8 cellular contexts compared by ENCODE assay signal in the genomic region with DNA sequence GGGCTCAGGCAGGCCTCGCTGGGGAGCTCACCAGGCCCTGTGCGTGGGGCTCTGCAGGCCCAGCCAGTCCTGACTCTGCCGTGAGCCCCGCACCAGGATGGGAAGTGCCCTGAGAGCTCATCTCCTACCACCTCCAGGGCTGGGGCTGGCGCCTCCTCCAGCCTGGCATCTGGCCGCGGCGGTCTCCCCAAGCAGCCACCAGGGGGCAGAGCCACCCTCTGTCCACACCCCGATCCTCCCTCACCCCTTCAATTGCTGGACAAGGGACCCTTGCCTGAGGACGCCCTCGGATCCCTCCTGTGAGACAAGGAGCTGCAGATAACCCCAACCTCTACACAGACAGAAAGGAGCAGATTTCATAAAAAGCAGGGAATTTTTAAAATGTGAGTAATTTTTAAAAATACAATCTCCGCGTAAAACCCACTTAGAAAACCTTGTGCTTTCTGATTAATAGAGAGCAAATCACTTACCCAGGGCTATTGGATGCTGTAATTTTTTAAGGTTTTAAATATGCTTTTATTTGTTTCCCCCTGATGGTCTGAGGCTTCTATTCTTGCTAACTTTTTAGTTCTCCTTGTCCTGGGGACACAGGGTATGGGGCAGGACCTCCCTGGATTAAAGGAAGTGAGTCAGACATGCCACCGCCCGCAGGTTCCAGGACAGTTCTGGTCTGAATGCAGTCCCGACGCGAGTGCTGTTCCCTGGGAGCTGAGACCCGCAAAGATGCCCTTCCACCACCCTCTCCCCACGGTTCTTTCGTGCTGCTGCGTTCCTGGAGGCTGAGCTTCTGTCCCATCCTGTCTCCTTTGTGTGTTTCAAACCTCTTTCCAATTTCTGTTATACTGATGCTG. TPM values are rescaled to one million over a fixed set of nuclear protein-coding genes. Genes with fewer than 3 reads are reported as not detected.
DNase-seq lines count a peak whose midpoint lies in the region; TF ChIP-seq lines count a peak whose summit lies in the region.

No MANE protein-coding gene starts in this region.

- H3K9me3 Mint-ChIP-seq in HFFc6 (no peaks in the 10 kb centered on the region), neural crest cell (no peaks in the 10 kb centered on the region)

- TF ChIP-seq POLR2A in tibial nerve (IDR thresholded peaks at IDR 0.05): no peak

- no peaks in the 10 kb centered on the region for H3K36me3 Mint-ChIP-seq in HFFc6 (ENCODE audit: low read depth)
- H3K36me3 Mint-ChIP-seq in neural crest cell (ENCODE audit: low read depth): no peaks in the 10 kb centered on the region

- no peak overlapping the region for H3K4me3 Mint-ChIP-seq in HFFc6
- H3K4me3 Mint-ChIP-seq in neural crest cell: no peak overlapping the region

- no peak overlapping the region for H3K9ac ChIP-seq in fibroblast of lung (ENCODE audit: insufficient read depth, low read length)

- 24 to 40% methylated on average over 15 to 22 of the region's 22 CpGs for WGBS in tibial nerve, 2 donors

- no peak overlapping the region for H3K27ac Mint-ChIP-seq in HFFc6
- H3K27ac Mint-ChIP-seq in neural crest cell (ENCODE audit: unreplicated experiment): no peak overlapping the region

- H3K4me1 Mint-ChIP-seq in HFFc6 (ENCODE audit: low read depth) (peaks cover 8% of the 10 kb centered on the region; the same call in 1 of the 2 replicates), neural crest cell (peaks cover 16% of the 10 kb centered on the region)

- H2AFZ ChIP-seq in fibroblast of lung (ENCODE audit: low read length): no peak overlapping the region

- no peak for TF ChIP-seq EP300 in tibial nerve (IDR thresholded peaks at IDR 0.05)

- H3K27ac ChIP-seq in fibroblast of lung (ENCODE audit: insufficient read depth, low read length) (no peak overlapping the region), tibial nerve (no peak overlapping the region)

- peak; percentile 89 for TF ChIP-seq CTCF in HFFc6 (IDR thresholded peaks at IDR 0.05)
- TF ChIP-seq CTCF in fibroblast of lung (conservative IDR thresholded peaks at IDR 0.05 in 1 of 2, IDR thresholded peaks at IDR 0.05 in 1 of 2; ENCODE audit: low read depth in 1 of 2, low read length in 2 of 2): peak; percentile 52 to 76
- TF ChIP-seq CTCF in neural crest cell (conservative IDR thresholded peaks at IDR 0.05): peak; percentile 91
- peak; percentile 49 to 69 (median 54) for TF ChIP-seq CTCF in tibial nerve (IDR thresholded peaks at IDR 0.05)

- H3K4me2 ChIP-seq in fibroblast of lung (ENCODE audit: extremely low read depth, insufficient read depth, low read length): no peak overlapping the region

- H3K79me2 ChIP-seq in fibroblast of lung (ENCODE audit: control insufficient read depth, insufficient read depth, low read length): no peaks in the 10 kb centered on the region

- H3K9me3 ChIP-seq in fibroblast of lung (ENCODE audit: control insufficient read depth, insufficient read depth, low read depth, low read length) (no peaks in the 10 kb centered on the region), tibial nerve (no peaks in the 10 kb centered on the region)

- H3K36me3 ChIP-seq in fibroblast of lung (ENCODE audit: control insufficient read depth, insufficient read depth, low read length) (no peaks in the 10 kb centered on the region), tibial nerve (no peaks in the 10 kb centered on the region)

- H3K4me3 ChIP-seq in fibroblast of lung (replicated peaks in 1 of 4; ENCODE audit: control extremely low read depth in 1 of 4, insufficient read depth in 1 of 4, low read depth in 3 of 4, low read length in 4 of 4): no peak overlapping the region
- H3K4me3 ChIP-seq in tibial nerve: no peak overlapping the region

- no peaks in the 10 kb centered on the region for H3K27me3 ChIP-seq in fibroblast of lung (ENCODE audit: control insufficient read depth, insufficient read depth, low read length)
- peaks cover 0 to 29% of the 10 kb centered on the region in 2 donors for H3K27me3 ChIP-seq in tibial nerve

- peaks cover 4% of the 10 kb centered on the region for H3K27me3 Mint-ChIP-seq in HFFc6 (ENCODE audit: insufficient read depth)
- H3K27me3 Mint-ChIP-seq in neural crest cell (ENCODE audit: low read depth): peaks cover 17% of the 10 kb centered on the region

- no peaks in the 10 kb centered on the region for H4K20me1 ChIP-seq in fibroblast of lung (ENCODE audit: control insufficient read depth, extremely low read depth, insufficient read depth, low read length)

- peak; percentile 77 for DNase-seq in DMS53 (lab: John Stamatoyannopoulos, UW)
- DNase-seq in HFFc6: peak; percentile 2
- peak; percentile 91 for DNase-seq in NCI-H82 (lab: John Stamatoyannopoulos, UW)
- DNase-seq in activated CD8-positive, alpha-beta memory T cell treated with anti-CD3 and anti-CD28 coated beads, Interleukin-2, amount 50 U/mL, for 4 hours: peak; percentile 59
- peak; percentile 18 to 24 for DNase-seq in fibroblast of lung (ENCODE audit: low read depth in 2 of 2)
- peak; percentile 83 for DNase-seq in neural crest cell (ENCODE audit: low read depth, low spot score)
- peak in 1 of 2 donors; percentile 37 for DNase-seq in tibial nerve (ENCODE audit: low spot score in 2 of 2)
- no peak for DNase-seq in NCI-H187 treated with DMSO at 0.1 percent for 48 hours (lab: John Stamatoyannopoulos, UW)

- no peaks in the 10 kb centered on the region for H3K4me1 ChIP-seq in fibroblast of lung (ENCODE audit: control insufficient read depth, extremely low read depth, insufficient read depth, low read length)
- H3K4me1 ChIP-seq in tibial nerve: peaks cover 0 to 10% (median 4%) of the 10 kb centered on the region in 4 donors

RNA-seq across cellular contexts. Expression of a gene that starts 52.3 kb away (rescaled TPM):
- total RNA-seq in HFFc6 (2021; fragmentation: NEBNext Ultra II Directional; extraction: Animal tissue kit (Norgen Biotek cat#: 25700)): not detected
- total RNA-seq in fibroblast of lung (0.17 and 0.26 TPM in 2 replicates), neural crest cell (6.8 and 9.5 TPM in 2 replicates), tibial nerve (1 to 10 TPM in 3 of 4 donors, under 1 TPM in 1; 0.20 to 6.3 (median 1.3) TPM)
- polyA plus RNA-seq in fibroblast of lung: 0.09 and 0.62 TPM in 2 replicates
- 0.17 and 0.41 TPM in 2 replicates for polyA plus RNA-seq in fibroblast of lung (2012)
- polyA minus RNA-seq in fibroblast of lung (ENCODE audit: low replicate concordance): 5.2 TPM in 1 of 2 replicates, not detected in the other
